In genomic region chr15:70083423-70083822, GRCh38 we compare ENCODE assay signal across 18 cellular contexts. TPM values are rescaled to one million over a fixed set of nuclear protein-coding genes. Genes with fewer than 3 reads are reported as not detected.
DNase-seq lines count a peak whose midpoint lies in the region; ATAC-seq and TF ChIP-seq lines count a peak whose summit lies in the region.
"Had no signal": no experiment of that assay in that cellular context is flagged by ENCODE, and none has a peak within 500 bp of the region (broad histone marks: within the 10 kb centered on the region; RNA-seq: fewer than 3 reads in every experiment).

No MANE protein-coding gene starts in this region.

- no TSS peak for BruUV-seq in OCI-LY7 (replicated peaks; lab: Mats Ljungman, UMichigan)

- H3K9me2 ChIP-seq in GM23338 (ENCODE audit: insufficient read depth) = no peaks in the 10 kb centered on the region
- H3K9me2 ChIP-seq in OCI-LY7 (ENCODE audit: insufficient read depth, low read length) = no peaks in the 10 kb centered on the region

- H3K27me3 ChIP-seq in GM23338 (ENCODE audit: insufficient read depth) (no peaks in the 10 kb centered on the region), iPS-20b (ENCODE audit: insufficient read depth, low read length) (no peaks in the 10 kb centered on the region)
- H3K27me3 ChIP-seq: upper lobe of left lung had no signal

- TF ChIP-seq CTCF in GM23338 (conservative IDR thresholded peaks at IDR 0.05; ENCODE audit: low read depth in 2 of 2) = no peak
- no peak for TF ChIP-seq CTCF in OCI-LY7 (conservative IDR thresholded peaks at IDR 0.05; ENCODE audit: low read length)

- H3K27ac Mint-ChIP-seq in GM23338 = peak overlapping the region; percentile 87
- H3K27ac Mint-ChIP-seq: dendritic cell treated with granulocyte-macrophage colony-stimulating factor and Interleukin-4, amounts not matched to agents 40 ng/mL and 50 ng/mL, for 4 days; stimulated activated naive B cell treated with anti-CD40 and anti-IgM and Interleukin-4, amounts not matched to agents 10 μg/mL and 1 μg/mL and 100 μg/mL, for 72 hours had no signal

- H3K4me1 Mint-ChIP-seq in GM23338 = peaks cover 94% of the 10 kb centered on the region

- POLR2A ChIA-PET in OCI-LY7 (lab: Charles Lee) = interaction anchor here (0.7 to 1.2 kb wide), 2 partner anchors 8 to 266 kb away, joined by 3 read pairs; no protein-coding TSS in a partner anchor

- H3K9me3 Mint-ChIP-seq in GM23338 = no peaks in the 10 kb centered on the region
- H3K9me3 Mint-ChIP-seq: dendritic cell treated with granulocyte-macrophage colony-stimulating factor and Interleukin-4, amounts not matched to agents 40 ng/mL and 50 ng/mL, for 4 days; stimulated activated naive B cell treated with anti-CD40 and anti-IgM and Interleukin-4, amounts not matched to agents 10 μg/mL and 1 μg/mL and 100 μg/mL, for 72 hours had no signal

- CTCF ChIA-PET in OCI-LY7 (lab: Charles Lee; ENCODE audit: unreplicated experiment) = no interaction called here

- H3K9me3 ChIP-seq in OCI-LY7 (ENCODE audit: low read length) (no peaks in the 10 kb centered on the region), iPS-20b (ENCODE audit: insufficient read depth, low read depth, low read length) (no peaks in the 10 kb centered on the region)
- H3K9me3 ChIP-seq: heart right ventricle, upper lobe of left lung had no signal

- H3K36me3 Mint-ChIP-seq in GM23338 (ENCODE audit: low read depth) = peaks cover 70% of the 10 kb centered on the region

- H3K27me3 Mint-ChIP-seq in GM23338 (ENCODE audit: insufficient read depth, low read depth, poor library complexity) = peaks cover 11% of the 10 kb centered on the region
- H3K27me3 Mint-ChIP-seq: dendritic cell treated with granulocyte-macrophage colony-stimulating factor and Interleukin-4, amounts not matched to agents 40 ng/mL and 50 ng/mL, for 4 days; stimulated activated naive B cell treated with anti-CD40 and anti-IgM and Interleukin-4, amounts not matched to agents 10 μg/mL and 1 μg/mL and 100 μg/mL, for 72 hours had no signal

- intact Hi-C loops in OCI-LY7 (cut with micrococcal nuclease; ENCODE audit: unreplicated experiment) = loop anchor here (5.0 kb wide), 1 partner anchor 46 kb away; no protein-coding TSS in a partner anchor
- intact Hi-C loops in left ventricle myocardium superior (cut with micrococcal nuclease) = no loop called here

- H2AFZ ChIP-seq in GM23338 (no peak overlapping the region), OCI-LY7 (ENCODE audit: low read length) (no peak overlapping the region)
- H2AFZ ChIP-seq: GM23248, parathyroid adenoma had no signal

- peak in 2 of 3 experiments; percentile 31 to 50 for DNase-seq in NCI-H1417 (lab: John Stamatoyannopoulos, UW)
- no peak for DNase-seq in NCI-H1417 treated with DMSO at 0.1 percent for 48 hours (lab: John Stamatoyannopoulos, UW)
- peak; percentile 82 for DNase-seq in GM23338 (ENCODE audit: low spot score)
- DNase-seq in OCI-LY7 (ENCODE audit: low spot score) = no peak
- DNase-seq in left ventricle myocardium superior = no peak
- no peak for DNase-seq in stimulated activated CD4-positive, alpha-beta T cell treated with anti-CD3 and anti-CD28 coated beads, Interleukin-4, amount 100 ng/mL, for 24 hours
- DNase-seq: activated gamma-delta T cell; GM23248; heart right ventricle; NCI-H2107; PC-3; stimulated activated naive B cell treated with anti-CD40 and anti-IgM and Interleukin-4, amounts not matched to agents 10 μg/mL and 1 μg/mL and 100 μg/mL, for 72 hours; upper lobe of left lung had no signal

- ATAC-seq in GM23338 (peak; percentile 22), GM18520 (IDR thresholded peaks at IDR 0.05; ENCODE audit: unreplicated experiment) (no peak), left ventricle myocardium superior (no peak)
- ATAC-seq: heart right ventricle, PC-3 had no signal

- H3K4me3 ChIP-seq in GM23338 (peak overlapping the region; percentile 46), OCI-LY7 (ENCODE audit: low read depth, low read length, poor library complexity, severe bottlenecking) (peak overlapping the region; percentile 45), iPS-20b (ENCODE audit: low read length) (peak overlapping the region; percentile 56; the same call in 1 of the 2 replicates)
- H3K4me3 ChIP-seq: GM23248, heart right ventricle, upper lobe of left lung had no signal

- H4K20me1 ChIP-seq in GM23338 (replicated peaks; ENCODE audit: insufficient read depth) (peaks cover 33% of the 10 kb centered on the region), OCI-LY7 (ENCODE audit: insufficient read depth, low read length) (peaks cover 5% of the 10 kb centered on the region; the same call in 1 of the 2 replicates)

- peak overlapping the region; percentile 80; the same call in 1 of the 2 replicates for H3K27ac ChIP-seq in GM23338 (ENCODE audit: low read depth)
- peak overlapping the region; percentile 48 for H3K27ac ChIP-seq in OCI-LY7 (ENCODE audit: low read depth, low read length, poor library complexity, severe bottlenecking)
- peak overlapping the region; percentile 79 for H3K27ac ChIP-seq in iPS-20b (ENCODE audit: low read length)
- H3K27ac ChIP-seq: 22Rv1, GM23248, heart right ventricle, parathyroid adenoma, upper lobe of left lung had no signal

- peak overlapping the region; percentile 53 for H3K4me3 Mint-ChIP-seq in GM23338
- H3K4me3 Mint-ChIP-seq: dendritic cell treated with granulocyte-macrophage colony-stimulating factor and Interleukin-4, amounts not matched to agents 40 ng/mL and 50 ng/mL, for 4 days; stimulated activated naive B cell treated with anti-CD40 and anti-IgM and Interleukin-4, amounts not matched to agents 10 μg/mL and 1 μg/mL and 100 μg/mL, for 72 hours had no signal

- peaks cover 90% of the 10 kb centered on the region for H3K79me2 ChIP-seq in GM23338 (replicated peaks; ENCODE audit: insufficient read depth)
- peaks cover 9% of the 10 kb centered on the region; the same call in 1 of the 2 replicates for H3K79me2 ChIP-seq in OCI-LY7 (ENCODE audit: insufficient read depth, low read depth, low read length)
- H3K79me2 ChIP-seq: parathyroid adenoma had no signal

- H3K36me3 ChIP-seq in GM23338 (ENCODE audit: insufficient read depth) (no peaks in the 10 kb centered on the region), OCI-LY7 (ENCODE audit: insufficient read depth, low read length) (peaks cover 94% of the 10 kb centered on the region), iPS-20b (ENCODE audit: insufficient read depth, low read depth, low read length) (peaks cover 85% of the 10 kb centered on the region)

- peak overlapping the region; percentile 64; the same call in 1 of the 2 replicates for H3K9ac ChIP-seq in iPS-20b (ENCODE audit: low read depth, low read length)
- H3K9ac ChIP-seq: GM23248, parathyroid adenoma had no signal

- peaks cover 72% of the 10 kb centered on the region for H3K4me1 ChIP-seq in GM23338 (ENCODE audit: insufficient read depth)
- peaks cover 50% of the 10 kb centered on the region for H3K4me1 ChIP-seq in OCI-LY7 (ENCODE audit: insufficient read depth, low read length, poor library complexity, severe bottlenecking)
- peaks cover 45% of the 10 kb centered on the region for H3K4me1 ChIP-seq in iPS-20b (ENCODE audit: insufficient read depth, low read length)
- H3K4me1 ChIP-seq: parathyroid adenoma had no signal

- peak overlapping the region; percentile 79 for H3K4me2 ChIP-seq in GM23338
- H3K4me2 ChIP-seq in OCI-LY7 (ENCODE audit: low read length) = peak overlapping the region; percentile 70

- no peaks in the 10 kb centered on the region for H3F3A ChIP-seq in GM23338 (replicated peaks; ENCODE audit: low read depth)

TF ChIP-seq in GM23338, 12 proteins besides CTCF, POLR2A, EP300 and RAD21 (continues in another document):
- TF ChIP-seq EZH2phosphoT487 (IDR thresholded peaks at IDR 0.05; ENCODE audit: unreplicated experiment) (no peak), ETS1 (IDR thresholded peaks at IDR 0.05) (no peak), STAT1 (IDR thresholded peaks at IDR 0.05; ENCODE audit: unreplicated experiment) (no peak), CREB1 (CRISPR knock-in tag; IDR thresholded peaks at IDR 0.05; ENCODE audit: low read depth) (no peak), JUNB (IDR thresholded peaks at IDR 0.05; ENCODE audit: unreplicated experiment) (no peak), POLR2AphosphoS5 (IDR thresholded peaks at IDR 0.05; ENCODE audit: low read depth) (no peak)
- TF ChIP-seq, protein P1, sequence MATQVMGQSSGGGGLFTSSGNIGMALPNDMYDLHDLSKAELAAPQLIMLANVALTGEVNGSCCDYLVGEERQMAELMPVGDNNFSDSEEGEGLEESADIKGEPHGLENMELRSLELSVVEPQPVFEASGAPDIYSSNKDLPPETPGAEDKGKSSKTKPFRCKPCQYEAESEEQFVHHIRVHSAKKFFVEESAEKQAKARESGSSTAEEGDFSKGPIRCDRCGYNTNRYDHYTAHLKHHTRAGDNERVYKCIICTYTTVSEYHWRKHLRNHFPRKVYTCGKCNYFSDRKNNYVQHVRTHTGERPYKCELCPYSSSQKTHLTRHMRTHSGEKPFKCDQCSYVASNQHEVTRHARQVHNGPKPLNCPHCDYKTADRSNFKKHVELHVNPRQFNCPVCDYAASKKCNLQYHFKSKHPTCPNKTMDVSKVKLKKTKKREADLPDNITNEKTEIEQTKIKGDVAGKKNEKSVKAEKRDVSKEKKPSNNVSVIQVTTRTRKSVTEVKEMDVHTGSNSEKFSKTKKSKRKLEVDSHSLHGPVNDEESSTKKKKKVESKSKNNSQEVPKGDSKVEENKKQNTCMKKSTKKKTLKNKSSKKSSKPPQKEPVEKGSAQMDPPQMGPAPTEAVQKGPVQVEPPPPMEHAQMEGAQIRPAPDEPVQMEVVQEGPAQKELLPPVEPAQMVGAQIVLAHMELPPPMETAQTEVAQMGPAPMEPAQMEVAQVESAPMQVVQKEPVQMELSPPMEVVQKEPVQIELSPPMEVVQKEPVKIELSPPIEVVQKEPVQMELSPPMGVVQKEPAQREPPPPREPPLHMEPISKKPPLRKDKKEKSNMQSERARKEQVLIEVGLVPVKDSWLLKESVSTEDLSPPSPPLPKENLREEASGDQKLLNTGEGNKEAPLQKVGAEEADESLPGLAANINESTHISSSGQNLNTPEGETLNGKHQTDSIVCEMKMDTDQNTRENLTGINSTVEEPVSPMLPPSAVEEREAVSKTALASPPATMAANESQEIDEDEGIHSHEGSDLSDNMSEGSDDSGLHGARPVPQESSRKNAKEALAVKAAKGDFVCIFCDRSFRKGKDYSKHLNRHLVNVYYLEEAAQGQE (IDR thresholded peaks at IDR 0.05; ENCODE audit: unreplicated experiment) = no peak

RNA-seq across cellular contexts. Expression of gene TLE3, which starts 14.3 kb away (rescaled TPM):
- 55.7 and 79.5 TPM in 2 replicates for total RNA-seq in GM23338 (2014; rRNA removed; shearing (Covaris generic))
- 9.2 and 10.4 TPM in 2 replicates for polyA plus RNA-seq in GM23338 (2016; fragmentation: Nextera tagmentation; extraction: Ambion mirVana)
- total RNA-seq in OCI-LY7 (2014; rRNA removed; shearing (Covaris generic)) = 19.7 and 37.9 TPM in 2 replicates
- total RNA-seq in OCI-LY7 (2022) = 31.9 and 35.7 TPM in 2 replicates
- total RNA-seq in left ventricle myocardium superior = 12.8 TPM

Comparison
In these comparisons a context has a peak if more than half of its experiments do, and no peak if none do; other contexts are left out.
1. DNase-seq: peak in NCI-H1417 (2 of 3) and GM23338 (single experiment); none in NCI-H1417 treated with DMSO at 0.1 percent for 48 hours (single experiment), OCI-LY7 (single experiment), left ventricle myocardium superior (single experiment) and stimulated activated CD4-positive, alpha-beta T cell treated with anti-CD3 and anti-CD28 coated beads, Interleukin-4, amount 100 ng/mL, for 24 hours (single experiment).
2. Peak in every context shown above with its lines, with median percentiles within 50 percentile points of each other: H3K27ac ChIP-seq and H3K4me3 ChIP-seq.